In genomic region chr7:31493714-31494181, GRCh38 we compare ENCODE assay signal across 13 cellular contexts. TPM values are rescaled to one million over a fixed set of nuclear protein-coding genes. Genes with fewer than 3 reads are reported as not detected.
DNase-seq lines count a peak whose midpoint lies in the region; ATAC-seq and TF ChIP-seq lines count a peak whose summit lies in the region.
"Had no signal": no experiment of that assay in that cellular context is flagged by ENCODE, and none has a peak within 500 bp of the region (broad histone marks: within the 10 kb centered on the region; RNA-seq: fewer than 3 reads in every experiment).

No MANE protein-coding gene starts in this region.

- intact Hi-C loops in adrenal gland (cut with DNase I), result no loop called here

- H3K27me3 Mint-ChIP-seq in endodermal cell (ENCODE audit: insufficient read depth), result peaks cover 13% of the 10 kb centered on the region

- no peak for TF ChIP-seq POLR2A in adrenal gland (IDR thresholded peaks at IDR 0.05)

- H3K9me3 Mint-ChIP-seq in endodermal cell, result peaks cover 5% of the 10 kb centered on the region

- H3K9me3 ChIP-seq in endodermal cell (ENCODE audit: control insufficient read depth, low read length) (no peaks in the 10 kb centered on the region), mucosa of rectum (ENCODE audit: control insufficient read depth in 2 of 2, low read length in 2 of 2) (no peaks in the 10 kb centered on the region), adrenal gland (replicated peaks in 1 of 3) (no peaks in the 10 kb centered on the region)

- peak overlapping the region; percentile 26 for H3K4me3 Mint-ChIP-seq in endodermal cell

- DNase-seq in DMS53 treated with DMSO at 0.1 percent for 48 hours (lab: John Stamatoyannopoulos, UW; ENCODE audit: unreplicated experiment) (peak; percentile 63), NCI-H524 treated with DMSO at 0.1 percent for 48 hours (lab: John Stamatoyannopoulos, UW) (peak; percentile 57), endodermal cell (no peak), adrenal gland (no peak), AG08395 (ENCODE audit: low spot score) (no peak)
- no peak for DNase-seq in activated effector memory CD4-positive, alpha-beta T cell treated with Interleukin-2 at 50 U/mL for 16 hours
- DNase-seq: dorsolateral prefrontal cortex, glutamatergic neuron, NCI-H1417 had no signal

- H3K9ac ChIP-seq in endodermal cell (ENCODE audit: extremely low read depth, low read length, poor library complexity, severe bottlenecking), result no peak overlapping the region
- H3K9ac ChIP-seq in mucosa of rectum (ENCODE audit: low read depth in 1 of 2, low read length in 2 of 2), result no peak overlapping the region

- no peak overlapping the region for H3K27ac ChIP-seq in endodermal cell (ENCODE audit: low read depth, low read length)
- H3K27ac ChIP-seq in mucosa of rectum (ENCODE audit: low read depth in 2 of 2, low read length in 2 of 2), result peak overlapping the region; percentile 61 to 64
- no peak overlapping the region for H3K27ac ChIP-seq in adrenal gland
- H3K27ac ChIP-seq: C4-2B had no signal

- H3K4me1 Mint-ChIP-seq in endodermal cell, result peaks cover 45% of the 10 kb centered on the region

- H3K27ac Mint-ChIP-seq in endodermal cell, result peak overlapping the region; percentile 30

- H3K36me3 Mint-ChIP-seq in endodermal cell (ENCODE audit: low read depth), result peaks cover 13% of the 10 kb centered on the region

- ATAC-seq in GM18907 (IDR thresholded peaks at IDR 0.05; ENCODE audit: unreplicated experiment), result no peak

- 42 to 44% methylated on average over 2 to 3 of the region's 3 CpGs for WGBS in endodermal cell (ENCODE audit: insufficient coverage in 1 of 2, insufficient read length in 1 of 2), 2 experiments
- 25 to 37% (median 30%) methylated on average over 3 of the region's 3 CpGs for WGBS in adrenal gland, 4 donors

- no peak overlapping the region for H3K4me3 ChIP-seq in endodermal cell (ENCODE audit: low read length)
- H3K4me3 ChIP-seq in mucosa of rectum (ENCODE audit: low read length in 2 of 2), result no peak overlapping the region
- no peak overlapping the region for H3K4me3 ChIP-seq in adrenal gland
- H3K4me3 ChIP-seq: dorsolateral prefrontal cortex had no signal

- no peak for TF ChIP-seq CTCF in endodermal cell (conservative IDR thresholded peaks at IDR 0.05)
- TF ChIP-seq CTCF in adrenal gland (IDR thresholded peaks at IDR 0.05), result no peak

- H3K27me3 ChIP-seq in endodermal cell (ENCODE audit: control insufficient read depth, insufficient read depth, low read length, poor library complexity, severe bottlenecking) (peaks cover 14% of the 10 kb centered on the region), mucosa of rectum (ENCODE audit: control insufficient read depth in 2 of 2, insufficient read depth in 2 of 2, low read length in 2 of 2) (no peaks in the 10 kb centered on the region), adrenal gland (no peaks in the 10 kb centered on the region)

- no peaks in the 10 kb centered on the region for H3K36me3 ChIP-seq in endodermal cell (ENCODE audit: control insufficient read depth, insufficient read depth, low read length)
- no peaks in the 10 kb centered on the region for H3K36me3 ChIP-seq in mucosa of rectum (ENCODE audit: control insufficient read depth in 2 of 2, insufficient read depth in 2 of 2, low read length in 2 of 2)
- H3K36me3 ChIP-seq in adrenal gland (replicated peaks in 1 of 2), result no peaks in the 10 kb centered on the region

- peaks cover 15% of the 10 kb centered on the region for H3K4me1 ChIP-seq in endodermal cell (ENCODE audit: control insufficient read depth, insufficient read depth, low read length)
- peaks cover 0 to 12% of the 10 kb centered on the region in 2 donors for H3K4me1 ChIP-seq in mucosa of rectum (ENCODE audit: control insufficient read depth in 2 of 2, insufficient read depth in 2 of 2, low read length in 2 of 2)
- no peaks in the 10 kb centered on the region for H3K4me1 ChIP-seq in adrenal gland (replicated peaks in 1 of 2)

RNA-seq across cellular contexts. Expression of gene ITPRID1, which starts 20.1 kb away (rescaled TPM):
- total RNA-seq in endodermal cell (10 to 100 TPM in 1 of 2 donors, 1 to 10 TPM in 1; 5.6 to 21.8 TPM), adrenal gland (not detected)
- 1.6 TPM for polyA plus RNA-seq in endodermal cell (2013, experiment 1 of 2)
- 2.2 TPM for polyA plus RNA-seq in endodermal cell (2013, experiment 2 of 2)
- not detected for polyA plus RNA-seq in adrenal gland
- total RNA-seq: urinary bladder had no signal
- polyA plus RNA-seq: urinary bladder had no signal

Comparison
In these comparisons a context has a peak if more than half of its experiments do, and no peak if none do; other contexts are left out.
1. DNase-seq: peak in DMS53 treated with DMSO at 0.1 percent for 48 hours (single experiment) and NCI-H524 treated with DMSO at 0.1 percent for 48 hours (single experiment); none in endodermal cell (single experiment), adrenal gland (0 of 7), AG08395 (single experiment) and activated effector memory CD4-positive, alpha-beta T cell treated with Interleukin-2 at 50 U/mL for 16 hours (single experiment).
2. H3K27ac ChIP-seq: peak in mucosa of rectum (2 of 2); none in endodermal cell (single experiment) and adrenal gland (0 of 5).
3. RNA of gene ITPRID1, which starts 20.1 kb away (total RNA-seq): 5.6 to 21.8 TPM in endodermal cell; not detected in adrenal gland; every median in the first group is over 4 times any median in the second.